1 cellular context compared by ENCODE assay signal in genomic region chr12:131855521-131856142, GRCh38.
TF ChIP-seq lines count a peak whose summit lies in the region.

No MANE protein-coding gene starts in this region.

TF ChIP-seq in H1, 55 proteins besides CTCF, POLR2A, EP300 and RAD21:
- no peak for TF ChIP-seq HDAC6 (IDR thresholded peaks at IDR 0.05; ENCODE audit: low read depth, low read length)
- no peak for TF ChIP-seq RBBP5 (IDR thresholded peaks at IDR 0.05; ENCODE audit: borderline replicate concordance, low read depth, low read length)
- no peak for TF ChIP-seq SRF (IDR thresholded peaks at IDR 0.05; ENCODE audit: low read depth, low read length)
- TF ChIP-seq POLR2AphosphoS5 (IDR thresholded peaks at IDR 0.05; ENCODE audit: low read depth, low read length): peak; percentile 21
- TF ChIP-seq ASH2L (IDR thresholded peaks at IDR 0.05; ENCODE audit: low read length): no peak
- TF ChIP-seq SUZ12 (IDR thresholded peaks at IDR 0.05; ENCODE audit: low read length): no peak
